ENCODE assay signal across 29 cellular contexts in the genomic region with DNA sequence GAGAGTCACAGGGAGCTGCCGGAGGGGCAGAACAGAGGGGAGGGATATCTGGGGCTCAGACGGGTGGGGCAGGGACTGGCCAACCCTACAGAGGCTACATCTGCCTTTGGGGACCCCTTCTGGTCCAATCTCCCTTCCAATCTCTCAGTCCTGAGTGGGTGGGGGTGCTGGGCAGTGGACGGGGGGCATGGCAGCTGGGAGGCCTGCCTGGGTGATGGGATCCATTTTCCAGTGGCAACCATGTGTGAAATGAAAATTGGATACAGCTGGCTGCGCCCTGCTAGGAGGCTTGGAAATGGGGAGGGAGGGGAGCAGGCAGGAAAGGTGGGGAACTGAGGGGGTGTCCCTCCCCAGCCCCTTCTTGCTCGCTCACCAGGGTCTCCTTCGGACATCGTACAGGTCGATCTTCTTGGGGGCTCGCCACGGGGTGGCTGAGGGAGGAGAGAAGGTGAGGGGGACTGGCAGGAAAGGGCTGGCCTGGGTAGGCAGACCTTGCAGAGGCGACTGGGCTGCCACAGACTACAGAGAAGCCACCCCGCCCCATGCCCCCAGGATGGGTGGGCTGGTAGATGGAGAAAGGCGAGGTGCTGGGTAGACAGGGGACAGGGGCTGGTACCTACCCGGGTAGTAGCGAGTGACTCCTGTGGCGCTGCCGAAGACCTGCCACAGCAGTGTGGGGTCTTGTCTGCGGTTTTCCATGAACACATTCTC.
"Had no signal": no experiment of that assay in that cellular context is flagged by ENCODE, and none has a peak within 500 bp of the region (broad histone marks: within the 10 kb centered on the region; RNA-seq: fewer than 3 reads in every experiment).

No MANE protein-coding gene starts in this region.

- H3K9me3 Mint-ChIP-seq: activated CD4-positive, alpha-beta memory T cell treated with anti-CD3 and anti-CD28 coated beads for 36 hours; activated naive CD8-positive, alpha-beta T cell treated with anti-CD3 and anti-CD28 coated beads, Interleukin-2, amount 50 U/mL, for 24 hours; activated T-cell treated with anti-CD3 and anti-CD28 coated beads, Interleukin-2, amount 50 U/mL, for 24 hours; endodermal cell; natural killer cell; stimulated activated naive B cell treated with anti-CD40 and anti-IgM and Interleukin-4, amounts not matched to agents 10 μg/mL and 1 μg/mL and 100 μg/mL, for 72 hours had no signal

- H3K4me1 ChIP-seq: left lung, lower lobe of right lung, sigmoid colon had no signal

- H3K36me3 Mint-ChIP-seq: activated CD4-positive, alpha-beta memory T cell treated with anti-CD3 and anti-CD28 coated beads for 36 hours; natural killer cell; stimulated activated naive B cell treated with anti-CD40 and anti-IgM and Interleukin-4, amounts not matched to agents 10 μg/mL and 1 μg/mL and 100 μg/mL, for 72 hours had no signal

- H3K4me3 Mint-ChIP-seq: activated CD4-positive, alpha-beta memory T cell treated with anti-CD3 and anti-CD28 coated beads for 36 hours; activated naive CD8-positive, alpha-beta T cell treated with anti-CD3 and anti-CD28 coated beads, Interleukin-2, amount 50 U/mL, for 24 hours; activated T-cell treated with anti-CD3 and anti-CD28 coated beads, Interleukin-2, amount 50 U/mL, for 24 hours; endodermal cell; natural killer cell; stimulated activated naive B cell treated with anti-CD40 and anti-IgM and Interleukin-4, amounts not matched to agents 10 μg/mL and 1 μg/mL and 100 μg/mL, for 72 hours had no signal

- H3K9me3 ChIP-seq: breast epithelium, left lung, lower lobe of right lung, ovary, sigmoid colon, suprapubic skin, tibial artery had no signal

- DNase-seq: activated CD4-positive, alpha-beta memory T cell treated with anti-CD3 and anti-CD28 coated beads for 36 hours; activated CD4-positive, alpha-beta T cell treated with anti-CD3 and anti-CD28 coated beads for 48 hours; activated CD8-positive, alpha-beta memory T cell treated with anti-CD3 and anti-CD28 coated beads, Interleukin-2, amount 50 U/mL, for 48 hours; activated gamma-delta T cell; activated naive CD4-positive, alpha-beta T cell treated with anti-CD3 and anti-CD28 coated beads, Interleukin-2, amount 50 U/mL, for 16 hours; activated naive CD8-positive, alpha-beta T cell treated with anti-CD3 and anti-CD28 coated beads, Interleukin-2, amount 50 U/mL, for 24 hours; activated T-cell treated with anti-CD3 and anti-CD28 coated beads, Interleukin-2, amount 50 U/mL, for 24 hours; amygdala; central memory CD4-positive, alpha-beta T cell; endodermal cell; foreskin fibroblast; head of caudate nucleus; kidney glomerular epithelial cell; left lung; lower lobe of right lung; mesenchymal stem cell; natural killer cell; ovary; sigmoid colon; small intestine; stimulated activated CD4-positive, alpha-beta T cell treated with anti-CD3 and anti-CD28 coated beads, Interleukin-1b, Interleukin-23, amount 100 ng/mL, for 48 hours; stimulated activated CD4-positive, alpha-beta T cell treated with anti-CD3 and anti-CD28 coated beads, Interleukin-4, amount 100 ng/mL, for 4 hours; stimulated activated CD8-positive, alpha-beta memory T cell treated with anti-CD3 and anti-CD28 coated beads, Interleukin-4, amount 100 ng/mL, for 48 hours; stimulated activated naive B cell treated with anti-CD40 and anti-IgM and Interleukin-4, amounts not matched to agents 10 μg/mL and 1 μg/mL and 100 μg/mL, for 72 hours; tibial artery had no signal

- H3K27me3 ChIP-seq: breast epithelium, left lung, ovary, sigmoid colon, suprapubic skin, tibial artery had no signal

- H3K4me3 ChIP-seq: breast epithelium, left lung, lower lobe of right lung, ovary, sigmoid colon, suprapubic skin, tibial artery had no signal

- H3K4me1 Mint-ChIP-seq: activated naive CD8-positive, alpha-beta T cell treated with anti-CD3 and anti-CD28 coated beads, Interleukin-2, amount 50 U/mL, for 24 hours; stimulated activated naive B cell treated with anti-CD40 and anti-IgM and Interleukin-4, amounts not matched to agents 10 μg/mL and 1 μg/mL and 100 μg/mL, for 72 hours had no signal

- H3K27ac Mint-ChIP-seq: activated CD4-positive, alpha-beta memory T cell treated with anti-CD3 and anti-CD28 coated beads for 36 hours; activated naive CD8-positive, alpha-beta T cell treated with anti-CD3 and anti-CD28 coated beads, Interleukin-2, amount 50 U/mL, for 24 hours; activated T-cell treated with anti-CD3 and anti-CD28 coated beads, Interleukin-2, amount 50 U/mL, for 24 hours; endodermal cell; natural killer cell; progenitor cell of endocrine pancreas; stimulated activated naive B cell treated with anti-CD40 and anti-IgM and Interleukin-4, amounts not matched to agents 10 μg/mL and 1 μg/mL and 100 μg/mL, for 72 hours had no signal

- ATAC-seq: activated naive CD8-positive, alpha-beta T cell treated with anti-CD3 and anti-CD28 coated beads, Interleukin-2, amount 50 U/mL, for 24 hours; esophagus mucosa; left lung; lower lobe of right lung; natural killer cell; stimulated activated naive B cell treated with anti-CD40 and anti-IgM and Interleukin-4, amounts not matched to agents 10 μg/mL and 1 μg/mL and 100 μg/mL, for 72 hours had no signal

- H3K36me3 ChIP-seq: breast epithelium, left lung, ovary, sigmoid colon, suprapubic skin, tibial artery had no signal

- H3K27ac ChIP-seq: breast epithelium, left lung, lower lobe of right lung, ovary, sigmoid colon, suprapubic skin, tibial artery had no signal
